In genomic region chr16:5349661-5350060, GRCh38 we compare ENCODE assay signal across 1 cellular context.
TF ChIP-seq lines count a peak whose summit lies in the region.

No MANE protein-coding gene starts in this region.

TF ChIP-seq in WTC11, 78 proteins besides CTCF, POLR2A, EP300 and RAD21 (continued from another document):
- TF ChIP-seq ZNF425 (CRISPR knock-in tag; conservative IDR thresholded peaks at IDR 0.05) = no peak
- no peak for TF ChIP-seq ZNF281 (CRISPR knock-in tag; IDR thresholded peaks at IDR 0.05)
- no peak for TF ChIP-seq MXD4 (CRISPR knock-in tag; IDR thresholded peaks at IDR 0.05; ENCODE audit: borderline replicate concordance)
- TF ChIP-seq ZSCAN18 (CRISPR knock-in tag; IDR thresholded peaks at IDR 0.05) = no peak
- TF ChIP-seq ZNF232 (CRISPR knock-in tag; IDR thresholded peaks at IDR 0.05) = no peak
- no peak for TF ChIP-seq E2F4 (CRISPR knock-in tag; IDR thresholded peaks at IDR 0.05; ENCODE audit: borderline replicate concordance, low read depth)
- TF ChIP-seq PRRX2 (CRISPR knock-in tag; IDR thresholded peaks at IDR 0.05) = no peak
- no peak for TF ChIP-seq SMAD3 (CRISPR knock-in tag; IDR thresholded peaks at IDR 0.05; ENCODE audit: borderline replicate concordance)
- TF ChIP-seq USF2 (CRISPR knock-in tag; IDR thresholded peaks at IDR 0.05) = no peak
